Comparison of ENCODE assay signal across 8 cellular contexts in the genomic region with DNA sequence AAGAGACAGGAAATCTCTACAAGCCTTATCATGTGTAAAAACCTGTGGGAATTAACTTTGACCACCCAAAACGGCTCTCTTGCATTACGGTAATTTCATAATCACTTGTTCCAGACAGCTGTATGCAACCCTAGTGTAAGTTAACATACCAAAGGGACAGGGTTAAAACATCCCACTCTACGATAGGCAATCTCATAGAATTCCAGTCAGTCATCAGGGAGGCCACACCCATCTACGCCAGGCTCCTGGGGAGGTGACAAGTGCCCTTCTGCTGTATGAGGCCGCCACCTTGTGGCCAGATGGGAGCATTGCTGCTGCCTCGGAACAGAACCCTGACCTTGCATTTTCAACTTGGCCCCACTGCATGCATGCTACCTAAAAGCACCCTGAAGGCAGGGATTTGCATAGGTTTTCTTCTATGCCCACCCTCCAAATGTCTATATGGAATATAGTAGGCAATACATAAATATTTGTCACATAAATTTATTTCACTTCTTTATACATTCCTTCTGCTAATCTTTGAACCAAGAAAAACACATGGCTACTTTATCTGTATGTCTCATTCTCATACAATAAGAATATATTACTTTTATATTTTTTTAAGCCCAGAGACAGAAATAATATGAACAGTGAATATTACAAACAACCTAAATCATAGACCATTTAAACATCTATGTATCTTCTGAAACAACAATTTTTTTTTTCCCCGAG. TPM values are rescaled to one million over a fixed set of nuclear protein-coding genes. Genes with fewer than 3 reads are reported as not detected.
A peak's percentile ranks its signal among the peaks of the same experiment; 100 is the strongest.
DNase-seq lines count a peak whose midpoint lies in the region; ATAC-seq and TF ChIP-seq lines count a peak whose summit lies in the region.

No MANE protein-coding gene starts in this region.

- H3K27me3 ChIP-seq in GM23338 (ENCODE audit: insufficient read depth) = no peaks in the 10 kb centered on the region
- no peaks in the 10 kb centered on the region for H3K27me3 ChIP-seq in SJSA1 (replicated peaks)
- H3K27me3 ChIP-seq in gastroesophageal sphincter = no peaks in the 10 kb centered on the region
- H3K27me3 ChIP-seq in thyroid gland = no peaks in the 10 kb centered on the region

- DNase-seq in COLO829 (ENCODE audit: low spot score) (peak; percentile 89), GM23338 (ENCODE audit: low spot score) (peak; percentile 95), NCI-H1048 (lab: John Stamatoyannopoulos, UW) (peak; percentile 76), SJSA1 (ENCODE audit: low read depth in 1 of 2, low spot score in 2 of 2) (peak; percentile 87 to 94), osteocyte (ENCODE audit: extremely low spot score, unreplicated experiment) (peak; percentile 94), thyroid gland (peak; percentile 90 to 93)
- DNase-seq in activated gamma-delta T cell treated with anti-CD3 and anti-CD28 coated beads, Interleukin-2, amount 50 U/mL, for 16 hours (ENCODE audit: low read depth) = peak; percentile 75

- H3K4me3 ChIP-seq in GM23338 (no peak overlapping the region), SJSA1 (no peak overlapping the region), gastroesophageal sphincter (no peak overlapping the region), thyroid gland (replicated peaks in 1 of 3) (no peak overlapping the region)

- no peak overlapping the region for H3K4me3 Mint-ChIP-seq in GM23338
- no peak overlapping the region for H3K4me3 Mint-ChIP-seq in osteocyte (ENCODE audit: unreplicated experiment)

- H3F3A ChIP-seq in GM23338 (replicated peaks; ENCODE audit: low read depth) = no peaks in the 10 kb centered on the region

- 17 to 24% methylated on average over 5 to 7 of the region's 7 CpGs for WGBS in gastroesophageal sphincter (ENCODE audit: low coverage in 1 of 2), 2 donors
- 21 to 29% methylated on average over 7 of the region's 7 CpGs for WGBS in thyroid gland, 2 donors

- H3K27ac Mint-ChIP-seq in GM23338 (no peak overlapping the region), osteocyte (ENCODE audit: unreplicated experiment) (peak overlapping the region; percentile 85)

- no peaks in the 10 kb centered on the region for H3K79me2 ChIP-seq in GM23338 (replicated peaks; ENCODE audit: insufficient read depth)

- TF ChIP-seq CTCF in GM23338 (conservative IDR thresholded peaks at IDR 0.05; ENCODE audit: low read depth in 2 of 2) = peak; percentile 98 to 100
- peak; percentile 98 to 100 (median 100) for TF ChIP-seq CTCF in gastroesophageal sphincter (IDR thresholded peaks at IDR 0.05)
- TF ChIP-seq CTCF in osteocyte (IDR thresholded peaks at IDR 0.05) = peak; percentile 100
- TF ChIP-seq CTCF in thyroid gland (IDR thresholded peaks at IDR 0.05) = peak; percentile 98 to 99 (median 99)

- H3K9me3 ChIP-seq in SJSA1 (replicated peaks) = no peaks in the 10 kb centered on the region
- H3K9me3 ChIP-seq in gastroesophageal sphincter = no peaks in the 10 kb centered on the region
- H3K9me3 ChIP-seq in thyroid gland = no peaks in the 10 kb centered on the region

- no peaks in the 10 kb centered on the region for H3K4me1 ChIP-seq in GM23338 (ENCODE audit: insufficient read depth)
- peaks cover 24% of the 10 kb centered on the region for H3K4me1 ChIP-seq in SJSA1 (replicated peaks)
- H3K4me1 ChIP-seq in gastroesophageal sphincter = peaks cover 0 to 12% (median 4%) of the 10 kb centered on the region in 3 donors
- H3K4me1 ChIP-seq in thyroid gland = peaks cover 3 to 16% of the 10 kb centered on the region in 2 donors

- no peak overlapping the region for H3K4me2 ChIP-seq in GM23338

- H3K27ac ChIP-seq in GM23338 (ENCODE audit: low read depth) (no peak overlapping the region), SJSA1 (peak overlapping the region; percentile 1; the same call in 1 of the 2 replicates), gastroesophageal sphincter (peak overlapping the region in 1 of 4 donors; percentile 62), thyroid gland (no peak overlapping the region)

- no peak for TF ChIP-seq EP300 in gastroesophageal sphincter (IDR thresholded peaks at IDR 0.05)

- H2AFZ ChIP-seq in GM23338 = no peak overlapping the region

- no peaks in the 10 kb centered on the region for H3K9me2 ChIP-seq in GM23338 (ENCODE audit: insufficient read depth)

- ATAC-seq in GM23338 = peak; percentile 95
- ATAC-seq in gastroesophageal sphincter = peak; percentile 95

- no peaks in the 10 kb centered on the region for H3K9me3 Mint-ChIP-seq in GM23338
- no peaks in the 10 kb centered on the region for H3K9me3 Mint-ChIP-seq in osteocyte (ENCODE audit: unreplicated experiment)

- H3K36me3 Mint-ChIP-seq in GM23338 (ENCODE audit: low read depth) = no peaks in the 10 kb centered on the region
- peaks cover 2% of the 10 kb centered on the region for H3K36me3 Mint-ChIP-seq in osteocyte (ENCODE audit: unreplicated experiment)

- no peaks in the 10 kb centered on the region for H4K20me1 ChIP-seq in GM23338 (replicated peaks; ENCODE audit: insufficient read depth)

- intact Hi-C loops in thyroid gland (cut with DNase I) = no loop called here

- TF ChIP-seq POLR2A in gastroesophageal sphincter (IDR thresholded peaks at IDR 0.05) (no peak), thyroid gland (IDR thresholded peaks at IDR 0.05) (no peak)

- no peaks in the 10 kb centered on the region for H3K36me3 ChIP-seq in GM23338 (ENCODE audit: insufficient read depth)
- H3K36me3 ChIP-seq in SJSA1 = no peaks in the 10 kb centered on the region
- H3K36me3 ChIP-seq in gastroesophageal sphincter = no peaks in the 10 kb centered on the region
- no peaks in the 10 kb centered on the region for H3K36me3 ChIP-seq in thyroid gland

- H3K27me3 Mint-ChIP-seq in GM23338 (ENCODE audit: insufficient read depth, low read depth, poor library complexity) (peaks cover 1% of the 10 kb centered on the region), osteocyte (ENCODE audit: unreplicated experiment) (no peaks in the 10 kb centered on the region)

- H3K4me1 Mint-ChIP-seq in GM23338 (peaks cover 11% of the 10 kb centered on the region; the same call in 2 of the 3 replicates), osteocyte (ENCODE audit: unreplicated experiment) (peaks cover 27% of the 10 kb centered on the region)

TF ChIP-seq in GM23338, 12 proteins besides CTCF, POLR2A, EP300 and RAD21:
- TF ChIP-seq CREB1 (CRISPR knock-in tag; IDR thresholded peaks at IDR 0.05; ENCODE audit: low read depth) = no peak
- no peak for TF ChIP-seq JUNB (IDR thresholded peaks at IDR 0.05; ENCODE audit: unreplicated experiment)
- no peak for TF ChIP-seq EZH2phosphoT487 (IDR thresholded peaks at IDR 0.05; ENCODE audit: unreplicated experiment)
- TF ChIP-seq ZNF331 (CRISPR knock-in tag; IDR thresholded peaks at IDR 0.05; ENCODE audit: low read depth) = no peak
TF ChIP-seq in GM23338: peak in this region for 0.

RNA-seq across cellular contexts. Expression of a gene that starts 12.6 kb away (rescaled TPM):
- total RNA-seq in GM23338 (2014; rRNA removed; shearing (Covaris generic)) = 2.0 and 2.3 TPM in 2 replicates
- 0.78 and 0.82 TPM in 2 replicates for polyA plus RNA-seq in GM23338 (2016; fragmentation: Nextera tagmentation; extraction: Ambion mirVana)
- total RNA-seq in SJSA1 (2014; rRNA removed; shearing (Covaris generic)) = 1.6 and 2.8 TPM in 2 replicates
- total RNA-seq in gastroesophageal sphincter (1 to 10 TPM in 2 of 4 donors, under 1 TPM in 2; 0.40 to 2.4 (median 1.2) TPM), osteocyte (3.4 and 3.7 TPM in 2 replicates), thyroid gland (1 to 10 TPM in 1 of 4 donors, under 1 TPM in 3; 0.33 to 1.2 (median 0.84) TPM)

RNA-seq across cellular contexts. Expression of a gene that starts 12.7 kb away (rescaled TPM):
- total RNA-seq in GM23338 (2014; rRNA removed; shearing (Covaris generic)) = 91.7 and 95.7 TPM in 2 replicates
- polyA plus RNA-seq in GM23338 (2016; fragmentation: Nextera tagmentation; extraction: Ambion mirVana) = 54.0 and 54.8 TPM in 2 replicates
- 35.4 and 37.9 TPM in 2 replicates for total RNA-seq in SJSA1 (2014; rRNA removed; shearing (Covaris generic))
- 10 to 100 TPM; 17.8 to 23.7 (median 21.2) TPM for total RNA-seq in gastroesophageal sphincter
- 26.0 and 26.5 TPM in 2 replicates for total RNA-seq in osteocyte
- total RNA-seq in thyroid gland = 10 to 100 TPM; 19.7 to 22.8 (median 20.5) TPM
